Comparison of ENCODE assay signal across 30 cellular contexts in the genomic region with DNA sequence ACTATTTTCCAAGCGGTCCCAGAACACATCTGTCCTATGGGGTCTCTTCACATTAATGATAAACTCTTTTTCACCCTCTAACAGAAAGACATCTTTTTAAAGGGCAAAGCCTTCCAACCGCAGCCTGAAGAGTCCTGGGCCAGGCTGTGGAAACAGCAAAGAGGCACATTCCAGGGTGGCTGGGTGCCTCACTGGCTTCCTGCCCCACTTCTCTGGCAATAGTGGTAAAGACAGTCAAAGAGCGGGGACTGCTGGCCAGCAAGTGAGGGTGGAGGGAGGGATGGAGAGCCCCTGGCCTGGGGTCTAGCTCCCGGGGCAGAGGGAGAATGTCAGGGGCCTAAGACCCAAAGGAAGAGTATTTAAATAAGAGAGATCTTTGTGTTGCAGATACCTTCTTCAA. TPM values are rescaled to one million over a fixed set of nuclear protein-coding genes. Genes with fewer than 3 reads are reported as not detected.
"Had no signal": no experiment of that assay in that cellular context is flagged by ENCODE, and none has a peak within 500 bp of the region (broad histone marks: within the 10 kb centered on the region; RNA-seq: fewer than 3 reads in every experiment).

No MANE protein-coding gene starts in this region.

- H3K27ac ChIP-seq: ascending aorta, cardiac muscle cell, VCaP had no signal

- ATAC-seq: activated CD8-positive, alpha-beta T cell treated with anti-CD3 and anti-CD28 coated beads for 36 hours; activated naive CD8-positive, alpha-beta T cell treated with anti-CD3 and anti-CD28 coated beads, Interleukin-2, amount 50 U/mL, for 24 hours; activated T-cell treated with anti-CD3 and anti-CD28 coated beads, Interleukin-2, amount 50 U/mL, for 4 hours; activated T-cell treated with anti-CD3 and anti-CD28 coated beads, Interleukin-2, amount 50 U/mL, for 72 hours; activated T-helper 17 cell treated with anti-CD3 and anti-CD28 coated beads, Interleukin-2, amount 50 U/mL, for 72 hours had no signal

- H3K4me3 ChIP-seq: ascending aorta, cardiac muscle cell had no signal

- H3K27me3 ChIP-seq: ascending aorta had no signal

- FAIRE-seq: bronchial epithelial cell, TTC549 had no signal

- H3K36me3 ChIP-seq: ascending aorta, cardiac muscle cell had no signal

- DNase-seq: activated B cell treated with CpG ODN at 0.5 μM for 24 hours; activated CD4-positive, alpha-beta memory T cell treated with anti-CD3 and anti-CD28 coated beads for 36 hours; activated CD4-positive, alpha-beta T cell treated with anti-CD3 and anti-CD28 coated beads for 4 hours; activated CD4-positive, alpha-beta T cell treated with anti-CD3 and anti-CD28 coated beads, Interleukin-2, amount 10 ng/mL, durations not matched to agents 24 days and 14 days; activated CD4-positive, alpha-beta T cell treated with anti-CD3 and anti-CD28 coated beads, Interleukin-2, amount 50 U/mL, for 1 hour; activated CD4-positive, alpha-beta T cell treated with anti-CD3 and anti-CD28 coated beads, Interleukin-2, amount 50 U/mL, for 4 hours; activated CD4-positive, CD25-positive, alpha-beta regulatory T cell treated with anti-CD3 and anti-CD28 coated beads, Interleukin-2, amount 50 U/mL, for 72 hours; activated CD8-positive, alpha-beta memory T cell treated with anti-CD3 and anti-CD28 coated beads, Interleukin-2, amount 50 U/mL, for 4 hours; activated CD8-positive, alpha-beta T cell treated with anti-CD3 and anti-CD28 coated beads for 36 hours; activated effector memory CD4-positive, alpha-beta T cell treated with anti-CD3 and anti-CD28 coated beads, Interleukin-2, amount 50 U/mL, for 16 hours; activated gamma-delta T cell treated with Interleukin-2 at 50 U/mL for 16 hours; activated naive CD4-positive, alpha-beta T cell; activated naive CD4-positive, alpha-beta T cell treated with anti-CD3 and anti-CD28 coated beads for 36 hours; activated naive CD8-positive, alpha-beta T cell treated with anti-CD3 and anti-CD28 coated beads, Interleukin-2, amount 10 ng/mL, durations not matched to agents 7 days and 5 days; activated naive CD8-positive, alpha-beta T cell treated with anti-CD3 and anti-CD28 coated beads, Interleukin-2, amount 50 U/mL, for 24 hours; activated T-cell treated with anti-CD3 and anti-CD28 coated beads for 4 hours; activated T-cell treated with anti-CD3 and anti-CD28 coated beads, Interleukin-2, amount 50 U/mL, for 1 hour; activated T-cell treated with anti-CD3 and anti-CD28 coated beads, Interleukin-2, amount 50 U/mL, for 4 hours; activated T-cell treated with anti-CD3 and anti-CD28 coated beads, Interleukin-2, amount 50 U/mL, for 72 hours; caudate nucleus; cerebellar nuclear complex; T-helper 1 cell; T-helper 2 cell; T-helper 9 cell had no signal

- H3K4me1 ChIP-seq: ascending aorta had no signal

- H3K9me3 ChIP-seq: ascending aorta had no signal

RNA-seq across cellular contexts. Expression of gene CHST1, which starts 10.2 kb away (rescaled TPM):
- total RNA-seq: activated B cell treated with CpG ODN at 0.5 μM for 24 hours; activated CD8-positive, alpha-beta T cell treated with anti-CD3 and anti-CD28 coated beads for 36 hours; activated naive CD4-positive, alpha-beta T cell treated with anti-CD3 and anti-CD28 coated beads for 36 hours; activated naive CD8-positive, alpha-beta T cell treated with anti-CD3 and anti-CD28 coated beads, Interleukin-2, amount 10 ng/mL, durations not matched to agents 7 days and 5 days; activated T-helper 17 cell treated with anti-CD3 and anti-CD28 coated beads, Interleukin-2, amount 50 U/mL, for 72 hours had no signal
